10 cellular contexts compared by ENCODE assay signal in genomic region chr3:169659096-169659521, GRCh38. TPM values are rescaled to one million over a fixed set of nuclear protein-coding genes. Genes with fewer than 3 reads are reported as not detected.
A peak's percentile ranks its signal among the peaks of the same experiment; 100 is the strongest.
DNase-seq lines count a peak whose midpoint lies in the region; ATAC-seq and TF ChIP-seq lines count a peak whose summit lies in the region.
"Had no signal": no experiment of that assay in that cellular context is flagged by ENCODE, and none has a peak within 500 bp of the region (broad histone marks: within the 10 kb centered on the region; RNA-seq: fewer than 3 reads in every experiment).

No MANE protein-coding gene starts in this region.

- peaks cover 2% of the 10 kb centered on the region for H3K36me3 Mint-ChIP-seq in activated CD4-positive, alpha-beta T cell treated with anti-CD3 and anti-CD28 coated beads, Interleukin-2, amount 10 ng/mL, durations not matched to agents 7 days and 5 days (ENCODE audit: low read depth)
- no peaks in the 10 kb centered on the region for H3K36me3 Mint-ChIP-seq in stimulated activated naive B cell treated with anti-CD40 and anti-IgM and Interleukin-4, amounts not matched to agents 10 μg/mL and 1 μg/mL and 100 μg/mL, for 72 hours

- intact Hi-C loops in left lung (cut with DNase I), result no loop called here

- H3K27ac ChIP-seq in left lung, result peak overlapping the region; percentile 88 to 90

- H3K4me3 ChIP-seq in left lung, result peak overlapping the region in 1 of 2 donors; percentile 60

- peaks cover 36 to 91% of the 10 kb centered on the region in 2 donors for H3K27me3 ChIP-seq in left lung

- H3K4me3 Mint-ChIP-seq in activated CD4-positive, alpha-beta T cell treated with anti-CD3 and anti-CD28 coated beads, Interleukin-2, amount 10 ng/mL, durations not matched to agents 7 days and 5 days, result no peak overlapping the region
- peak overlapping the region; percentile 68 to 77 for H3K4me3 Mint-ChIP-seq in stimulated activated naive B cell treated with anti-CD40 and anti-IgM and Interleukin-4, amounts not matched to agents 10 μg/mL and 1 μg/mL and 100 μg/mL, for 72 hours

- peaks cover 80% of the 10 kb centered on the region for H3K27me3 Mint-ChIP-seq in activated CD4-positive, alpha-beta T cell treated with anti-CD3 and anti-CD28 coated beads, Interleukin-2, amount 10 ng/mL, durations not matched to agents 7 days and 5 days
- H3K27me3 Mint-ChIP-seq in stimulated activated naive B cell treated with anti-CD40 and anti-IgM and Interleukin-4, amounts not matched to agents 10 μg/mL and 1 μg/mL and 100 μg/mL, for 72 hours, result peaks cover 54 to 85% of the 10 kb centered on the region in 2 donors

- H3K9me3 Mint-ChIP-seq in activated CD4-positive, alpha-beta T cell treated with anti-CD3 and anti-CD28 coated beads, Interleukin-2, amount 10 ng/mL, durations not matched to agents 7 days and 5 days, result no peaks in the 10 kb centered on the region
- no peaks in the 10 kb centered on the region for H3K9me3 Mint-ChIP-seq in stimulated activated naive B cell treated with anti-CD40 and anti-IgM and Interleukin-4, amounts not matched to agents 10 μg/mL and 1 μg/mL and 100 μg/mL, for 72 hours

- TF ChIP-seq CTCF in left lung (IDR thresholded peaks at IDR 0.05) (no peak), GM10248 (IDR thresholded peaks at IDR 0.05; ENCODE audit: control extremely low read depth, extremely low read depth, low read depth, missing control alignments) (no peak)

- H3K4me1 ChIP-seq in left lung, result peaks cover 5 to 46% of the 10 kb centered on the region in 2 donors

- H3K36me3 ChIP-seq in left lung, result no peaks in the 10 kb centered on the region

- peak overlapping the region; percentile 5 for H3K27ac Mint-ChIP-seq in activated CD4-positive, alpha-beta T cell treated with anti-CD3 and anti-CD28 coated beads, Interleukin-2, amount 10 ng/mL, durations not matched to agents 7 days and 5 days
- no peak overlapping the region for H3K27ac Mint-ChIP-seq in stimulated activated naive B cell treated with anti-CD40 and anti-IgM and Interleukin-4, amounts not matched to agents 10 μg/mL and 1 μg/mL and 100 μg/mL, for 72 hours

- CTCF ChIA-PET in activated CD4-positive, alpha-beta T cell treated with anti-CD3 and anti-CD28 coated beads, Interleukin-2, amount 10 ng/mL, durations not matched to agents 7 days and 5 days (lab: Charles Lee), result interaction anchor here (0.7 to 1.2 kb wide), 2 partner anchors 510 to 1953 kb away, joined by 3 read pairs; no protein-coding TSS in a partner anchor
- CTCF ChIA-PET in GM10248 (lab: Yijun Ruan, JAX), result interaction anchor here (1.0 to 4.0 kb wide), 3 partner anchors 10 to 510 kb away, joined by 3 to 16 read pairs (median 5); no protein-coding TSS in a partner anchor

- ATAC-seq in left lung, result no peak
- no peak for ATAC-seq in stimulated activated naive B cell treated with anti-CD40 and anti-IgM and Interleukin-4, amounts not matched to agents 10 μg/mL and 1 μg/mL and 100 μg/mL, for 72 hours (replicated peaks)
- ATAC-seq in GM21737 (IDR thresholded peaks at IDR 0.05; ENCODE audit: unreplicated experiment), result no peak

- H3K4me1 Mint-ChIP-seq in activated CD4-positive, alpha-beta T cell treated with anti-CD3 and anti-CD28 coated beads, Interleukin-2, amount 10 ng/mL, durations not matched to agents 7 days and 5 days, result peaks cover 31% of the 10 kb centered on the region
- H3K4me1 Mint-ChIP-seq in stimulated activated naive B cell treated with anti-CD40 and anti-IgM and Interleukin-4, amounts not matched to agents 10 μg/mL and 1 μg/mL and 100 μg/mL, for 72 hours, result peaks cover 18 to 60% of the 10 kb centered on the region in 2 donors

- POLR2A ChIA-PET in activated CD4-positive, alpha-beta T cell treated with anti-CD3 and anti-CD28 coated beads, Interleukin-2, amount 10 ng/mL, durations not matched to agents 7 days and 5 days (lab: Charles Lee), result no interaction called here
- POLR2A ChIA-PET in GM10248 (lab: Yijun Ruan, JAX), result no interaction called here

- no peak for DNase-seq in activated CD4-positive, alpha-beta T cell treated with anti-CD3 and anti-CD28 coated beads, Interleukin-2, amount 10 ng/mL, durations not matched to agents 7 days and 5 days
- no peak for DNase-seq in activated CD4-positive, alpha-beta T cell treated with anti-CD3 and anti-CD28 coated beads, Interleukin-2, amount 50 U/mL, for 4 hours
- DNase-seq in ecto neural progenitor cell (ENCODE audit: low spot score) (peak; percentile 58), left lung (peak in 1 of 2 donors; percentile 70), EL (no peak), GM10248 (ENCODE audit: extremely low spot score) (no peak)
- no peak for DNase-seq in stimulated activated naive B cell treated with anti-CD40 and anti-IgM and Interleukin-4, amounts not matched to agents 10 μg/mL and 1 μg/mL and 100 μg/mL, for 72 hours
- DNase-seq: activated CD4-positive, alpha-beta T cell treated with anti-CD3 and anti-CD28 coated beads for 4 hours; NCI-H82 had no signal

- H3K9me3 ChIP-seq in left lung, result no peaks in the 10 kb centered on the region

RNA-seq across cellular contexts. Expression of gene MECOM, which starts 4.4 kb away (rescaled TPM):
- not detected for total RNA-seq in activated CD4-positive, alpha-beta T cell treated with anti-CD3 and anti-CD28 coated beads, Interleukin-2, amount 10 ng/mL, durations not matched to agents 7 days and 5 days
- total RNA-seq in left lung, result 10 to 100 TPM; 65.1 to 95.7 TPM

Comparison
In these comparisons a context has a peak if more than half of its experiments do, and no peak if none do; other contexts are left out.
1. RNA of gene MECOM, which starts 4.4 kb away (total RNA-seq): 65.1 to 95.7 TPM in left lung; not detected in activated CD4-positive, alpha-beta T cell treated with anti-CD3 and anti-CD28 coated beads, Interleukin-2, amount 10 ng/mL, durations not matched to agents 7 days and 5 days; every median in the first group is over 10 times any median in the second.